Comparison of ENCODE assay signal across 17 cellular contexts in the genomic region with DNA sequence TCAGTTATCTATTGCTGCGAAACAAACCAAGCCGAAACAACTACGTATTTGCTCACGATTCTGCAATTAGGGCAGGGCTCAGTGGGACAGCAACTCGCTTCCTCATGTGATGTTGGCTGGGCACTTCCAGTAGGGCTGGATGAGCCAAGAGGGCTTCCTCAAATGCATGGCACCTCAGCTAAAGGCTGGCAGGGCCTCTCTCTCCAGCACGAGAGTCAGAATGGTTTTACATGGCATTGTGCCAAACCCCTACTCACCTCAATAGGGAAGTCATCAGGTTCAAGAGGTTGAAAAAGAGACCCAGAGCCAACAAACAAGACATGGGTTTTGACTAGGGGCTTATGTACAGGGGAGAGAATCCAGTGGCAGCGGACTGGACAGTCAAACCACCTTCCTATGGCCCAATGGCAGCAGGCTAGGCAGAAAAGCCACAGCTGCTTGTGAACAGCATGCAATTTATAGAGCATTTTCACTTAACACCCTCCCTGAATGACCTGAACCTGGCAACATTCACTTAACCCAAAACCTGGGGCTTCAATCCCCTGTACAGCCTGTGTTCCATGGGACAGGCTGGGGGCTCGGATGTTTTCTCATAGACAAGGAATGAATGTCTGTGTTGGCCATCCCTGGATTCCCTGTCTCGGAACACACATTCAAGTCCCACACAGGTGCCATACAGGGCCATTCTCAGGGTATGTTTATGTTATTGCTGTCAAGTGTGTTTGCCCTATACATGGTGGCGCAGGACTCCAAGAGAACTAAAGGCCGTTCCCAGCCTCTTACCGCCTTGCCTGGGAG.
A peak's percentile ranks its signal among the peaks of the same experiment; 100 is the strongest.
DNase-seq lines count a peak whose midpoint lies in the region; ATAC-seq lines count a peak whose summit lies in the region.
"Had no signal": no experiment of that assay in that cellular context is flagged by ENCODE, and none has a peak within 500 bp of the region (broad histone marks: within the 10 kb centered on the region; RNA-seq: fewer than 3 reads in every experiment).

No MANE protein-coding gene starts in this region.

- no peaks in the 10 kb centered on the region for H3K36me3 ChIP-seq in mesendoderm (ENCODE audit: control insufficient read depth, insufficient read depth, low read length)
- H3K36me3 ChIP-seq: heart left ventricle, pancreas, stomach, tibial artery, WERI-Rb-1 had no signal

- H3K23ac ChIP-seq in mesendoderm (ENCODE audit: low read length): no peak overlapping the region

- no peaks in the 10 kb centered on the region for H3K79me2 ChIP-seq in mesendoderm (ENCODE audit: control insufficient read depth, insufficient read depth, low read length)

- DNase-seq in NCI-H748 (lab: John Stamatoyannopoulos, UW; ENCODE audit: unreplicated experiment) (peak; percentile 35), NCI-H748 treated with DMSO at 0.1 percent for 48 hours (lab: John Stamatoyannopoulos, UW) (no peak), NCI-H1092 (lab: John Stamatoyannopoulos, UW) (peak; percentile 77), NCI-H345 treated with DMSO at 0.1 percent for 48 hours (lab: John Stamatoyannopoulos, UW; ENCODE audit: unreplicated experiment) (peak; percentile 4), mesendoderm (no peak), EL (no peak)
- DNase-seq: SHP77 treated with DMSO at 0.1 percent for 48 hours had no signal

- H3K4me1 ChIP-seq in mesendoderm (ENCODE audit: control insufficient read depth, low read depth, low read length): peaks cover 4% of the 10 kb centered on the region
- H3K4me1 ChIP-seq: pancreas had no signal

- no peak overlapping the region for H2BK15ac ChIP-seq in mesendoderm (replicated peaks; ENCODE audit: low read depth)

- H4K5ac ChIP-seq in mesendoderm (ENCODE audit: low read length): no peak overlapping the region

- no peaks in the 10 kb centered on the region for H3K27me3 ChIP-seq in mesendoderm (ENCODE audit: insufficient read depth, low read length, poor library complexity)
- H3K27me3 ChIP-seq: pancreas, stomach, tibial artery had no signal

- peak overlapping the region; percentile 20 for H3K56ac ChIP-seq in mesendoderm (ENCODE audit: low read length)

- ATAC-seq in GM21360 (IDR thresholded peaks at IDR 0.05; ENCODE audit: unreplicated experiment): no peak
- no peak for ATAC-seq in GM21390 (IDR thresholded peaks at IDR 0.05; ENCODE audit: unreplicated experiment)

- no CpG with 5 or more reads among the region's 12 CpGs for WGBS in mesendoderm (ENCODE audit: extremely low coverage, insufficient coverage, low lambda C conversion rate)

- H2BK5ac ChIP-seq in mesendoderm (ENCODE audit: low read length): peak overlapping the region; percentile 35

- H3K79me1 ChIP-seq in mesendoderm (ENCODE audit: low read length): no peaks in the 10 kb centered on the region

- no peak overlapping the region for H2AK5ac ChIP-seq in mesendoderm (ENCODE audit: low read length)

- H3K4ac ChIP-seq in mesendoderm (ENCODE audit: low read depth, low read length): no peak overlapping the region

- H4K8ac ChIP-seq in mesendoderm (ENCODE audit: low read depth, low read length): no peak overlapping the region

- H3K4me3 ChIP-seq in mesendoderm (ENCODE audit: low read length): no peak overlapping the region
- H3K4me3 ChIP-seq: GM23248, heart left ventricle, pancreas, PC-9, smooth muscle cell, stomach, tibial artery had no signal

- H3K9ac ChIP-seq in mesendoderm (ENCODE audit: low read length): no peak overlapping the region
- H3K9ac ChIP-seq: GM23248 had no signal

- H3K18ac ChIP-seq in mesendoderm (ENCODE audit: low read length): peak overlapping the region; percentile 4

- no peak overlapping the region for H3K4me2 ChIP-seq in mesendoderm (ENCODE audit: low read length)
- H3K4me2 ChIP-seq: PC-9, smooth muscle cell had no signal

- no peak overlapping the region for H2BK120ac ChIP-seq in mesendoderm (ENCODE audit: low read depth, low read length)

- H3K27ac ChIP-seq in mesendoderm (ENCODE audit: low read depth, low read length): no peak overlapping the region
- H3K27ac ChIP-seq: GM23248, heart left ventricle, pancreas, PC-9, stomach, tibial artery, WERI-Rb-1 had no signal

Comparison
In these comparisons a context has a peak if more than half of its experiments do, and no peak if none do; other contexts are left out.
1. DNase-seq: peak in NCI-H748 (single experiment), NCI-H1092 (single experiment) and NCI-H345 treated with DMSO at 0.1 percent for 48 hours (single experiment); none in NCI-H748 treated with DMSO at 0.1 percent for 48 hours (single experiment), mesendoderm (single experiment) and EL (single experiment).